In the genomic region with DNA sequence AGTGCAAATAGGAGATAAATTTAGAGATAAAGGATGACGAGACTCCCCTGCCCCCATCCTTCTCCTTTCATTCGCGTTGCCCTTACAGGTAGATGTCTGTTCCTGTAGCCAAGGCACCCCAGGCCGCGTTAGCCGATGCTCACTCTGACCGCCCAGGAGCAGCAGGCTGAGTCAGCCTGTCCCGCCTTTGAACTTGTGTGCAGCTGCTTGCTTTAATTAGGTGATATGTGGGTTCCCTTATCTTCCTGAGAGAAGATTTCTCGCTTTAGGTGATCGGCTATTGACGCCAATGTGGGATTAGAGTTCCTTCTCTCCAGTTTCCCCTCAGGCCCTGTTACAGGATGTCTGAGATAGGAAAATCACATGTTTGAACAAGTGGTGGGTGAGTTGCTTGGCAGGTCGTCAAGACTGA, we compare ENCODE assay signal across 1 cellular context.
TF ChIP-seq lines count a peak whose summit lies in the region.

No MANE protein-coding gene starts in this region.

TF ChIP-seq in K562, 482 proteins besides CTCF, POLR2A, EP300 and RAD21 (continued from another document):
- TF ChIP-seq, protein P1, sequence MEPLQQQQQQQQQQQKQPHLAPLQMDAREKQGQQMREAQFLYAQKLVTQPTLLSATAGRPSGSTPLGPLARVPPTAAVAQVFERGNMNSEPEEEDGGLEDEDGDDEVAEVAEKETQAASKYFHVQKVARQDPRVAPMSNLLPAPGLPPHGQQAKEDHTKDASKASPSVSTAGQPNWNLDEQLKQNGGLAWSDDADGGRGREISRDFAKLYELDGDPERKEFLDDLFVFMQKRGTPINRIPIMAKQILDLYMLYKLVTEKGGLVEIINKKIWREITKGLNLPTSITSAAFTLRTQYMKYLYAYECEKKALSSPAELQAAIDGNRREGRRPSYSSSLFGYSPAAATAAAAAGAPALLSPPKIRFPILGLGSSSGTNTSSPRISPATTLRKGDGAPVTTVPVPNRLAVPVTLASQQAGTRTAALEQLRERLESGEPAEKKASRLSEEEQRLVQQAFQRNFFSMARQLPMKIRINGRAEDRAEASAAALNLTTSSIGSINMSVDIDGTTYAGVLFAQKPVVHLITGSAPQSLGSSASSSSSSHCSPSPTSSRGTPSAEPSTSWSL (CRISPR knock-in tag; IDR thresholded peaks at IDR 0.05; ENCODE audit: borderline replicate concordance), result no peak
- TF ChIP-seq IFI16 (CRISPR knock-in tag; IDR thresholded peaks at IDR 0.05), result no peak
- TF ChIP-seq, protein P2, sequence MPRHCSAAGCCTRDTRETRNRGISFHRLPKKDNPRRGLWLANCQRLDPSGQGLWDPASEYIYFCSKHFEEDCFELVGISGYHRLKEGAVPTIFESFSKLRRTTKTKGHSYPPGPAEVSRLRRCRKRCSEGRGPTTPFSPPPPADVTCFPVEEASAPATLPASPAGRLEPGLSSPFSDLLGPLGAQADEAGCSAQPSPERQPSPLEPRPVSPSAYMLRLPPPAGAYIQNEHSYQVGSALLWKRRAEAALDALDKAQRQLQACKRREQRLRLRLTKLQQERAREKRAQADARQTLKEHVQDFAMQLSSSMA (CRISPR knock-in tag; IDR thresholded peaks at IDR 0.05), result no peak
- TF ChIP-seq, protein P3, sequence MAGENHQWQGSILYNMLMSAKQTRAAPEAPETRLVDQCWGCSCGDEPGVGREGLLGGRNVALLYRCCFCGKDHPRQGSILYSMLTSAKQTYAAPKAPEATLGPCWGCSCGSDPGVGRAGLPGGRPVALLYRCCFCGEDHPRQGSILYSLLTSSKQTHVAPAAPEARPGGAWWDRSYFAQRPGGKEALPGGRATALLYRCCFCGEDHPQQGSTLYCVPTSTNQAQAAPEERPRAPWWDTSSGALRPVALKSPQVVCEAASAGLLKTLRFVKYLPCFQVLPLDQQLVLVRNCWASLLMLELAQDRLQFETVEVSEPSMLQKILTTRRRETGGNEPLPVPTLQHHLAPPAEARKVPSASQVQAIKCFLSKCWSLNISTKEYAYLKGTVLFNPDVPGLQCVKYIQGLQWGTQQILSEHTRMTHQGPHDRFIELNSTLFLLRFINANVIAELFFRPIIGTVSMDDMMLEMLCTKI (IDR thresholded peaks at IDR 0.05; ENCODE audit: partially characterized antibody), result no peak
- TF ChIP-seq NFIC (IDR thresholded peaks at IDR 0.05), result no peak
- TF ChIP-seq MCM7 (IDR thresholded peaks at IDR 0.05), result no peak
- no peak for TF ChIP-seq BRCA1 (IDR thresholded peaks at IDR 0.05)
- TF ChIP-seq BRCA1 (CRISPR knock-in tag; IDR thresholded peaks at IDR 0.05), result no peak
- peak in 1 of 2 experiments; percentile 65; a peak in 2 of 4 replicates for TF ChIP-seq HDAC1 (IDR thresholded peaks at IDR 0.05)
- TF ChIP-seq TCF7L2 (IDR thresholded peaks at IDR 0.05; ENCODE audit: low read depth, low read length), result no peak; the same call in 1 of the 2 replicates
- TF ChIP-seq NCOR1 (IDR thresholded peaks at IDR 0.05), result peak; percentile 22; the same call in 1 of the 2 replicates
- TF ChIP-seq ZNF780A (CRISPR knock-in tag; IDR thresholded peaks at IDR 0.05), result no peak
- TF ChIP-seq, protein P4, sequence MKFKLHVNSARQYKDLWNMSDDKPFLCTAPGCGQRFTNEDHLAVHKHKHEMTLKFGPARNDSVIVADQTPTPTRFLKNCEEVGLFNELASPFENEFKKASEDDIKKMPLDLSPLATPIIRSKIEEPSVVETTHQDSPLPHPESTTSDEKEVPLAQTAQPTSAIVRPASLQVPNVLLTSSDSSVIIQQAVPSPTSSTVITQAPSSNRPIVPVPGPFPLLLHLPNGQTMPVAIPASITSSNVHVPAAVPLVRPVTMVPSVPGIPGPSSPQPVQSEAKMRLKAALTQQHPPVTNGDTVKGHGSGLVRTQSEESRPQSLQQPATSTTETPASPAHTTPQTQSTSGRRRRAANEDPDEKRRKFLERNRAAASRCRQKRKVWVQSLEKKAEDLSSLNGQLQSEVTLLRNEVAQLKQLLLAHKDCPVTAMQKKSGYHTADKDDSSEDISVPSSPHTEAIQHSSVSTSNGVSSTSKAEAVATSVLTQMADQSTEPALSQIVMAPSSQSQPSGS (CRISPR knock-in tag; IDR thresholded peaks at IDR 0.05), result no peak
- no peak for TF ChIP-seq HNRNPK (IDR thresholded peaks at IDR 0.05; ENCODE audit: low read depth, low read length, poor library complexity, severe bottlenecking)
- TF ChIP-seq, protein P5, sequence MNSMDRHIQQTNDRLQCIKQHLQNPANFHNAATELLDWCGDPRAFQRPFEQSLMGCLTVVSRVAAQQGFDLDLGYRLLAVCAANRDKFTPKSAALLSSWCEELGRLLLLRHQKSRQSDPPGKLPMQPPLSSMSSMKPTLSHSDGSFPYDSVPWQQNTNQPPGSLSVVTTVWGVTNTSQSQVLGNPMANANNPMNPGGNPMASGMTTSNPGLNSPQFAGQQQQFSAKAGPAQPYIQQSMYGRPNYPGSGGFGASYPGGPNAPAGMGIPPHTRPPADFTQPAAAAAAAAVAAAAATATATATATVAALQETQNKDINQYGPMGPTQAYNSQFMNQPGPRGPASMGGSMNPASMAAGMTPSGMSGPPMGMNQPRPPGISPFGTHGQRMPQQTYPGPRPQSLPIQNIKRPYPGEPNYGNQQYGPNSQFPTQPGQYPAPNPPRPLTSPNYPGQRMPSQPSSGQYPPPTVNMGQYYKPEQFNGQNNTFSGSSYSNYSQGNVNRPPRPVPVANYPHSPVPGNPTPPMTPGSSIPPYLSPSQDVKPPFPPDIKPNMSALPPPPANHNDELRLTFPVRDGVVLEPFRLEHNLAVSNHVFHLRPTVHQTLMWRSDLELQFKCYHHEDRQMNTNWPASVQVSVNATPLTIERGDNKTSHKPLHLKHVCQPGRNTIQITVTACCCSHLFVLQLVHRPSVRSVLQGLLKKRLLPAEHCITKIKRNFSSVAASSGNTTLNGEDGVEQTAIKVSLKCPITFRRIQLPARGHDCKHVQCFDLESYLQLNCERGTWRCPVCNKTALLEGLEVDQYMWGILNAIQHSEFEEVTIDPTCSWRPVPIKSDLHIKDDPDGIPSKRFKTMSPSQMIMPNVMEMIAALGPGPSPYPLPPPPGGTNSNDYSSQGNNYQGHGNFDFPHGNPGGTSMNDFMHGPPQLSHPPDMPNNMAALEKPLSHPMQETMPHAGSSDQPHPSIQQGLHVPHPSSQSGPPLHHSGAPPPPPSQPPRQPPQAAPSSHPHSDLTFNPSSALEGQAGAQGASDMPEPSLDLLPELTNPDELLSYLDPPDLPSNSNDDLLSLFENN (IDR thresholded peaks at IDR 0.05; ENCODE audit: low read depth in 2 of 2, low read length in 2 of 2), result no peak
- TF ChIP-seq PCBP1 (IDR thresholded peaks at IDR 0.05; ENCODE audit: low read depth, low read length, poor library complexity, severe bottlenecking), result no peak
- no peak for TF ChIP-seq GTF2A2 (tag; IDR thresholded peaks at IDR 0.05)
- no peak for TF ChIP-seq HSF4 (CRISPR knock-in tag; IDR thresholded peaks at IDR 0.05; ENCODE audit: borderline replicate concordance)
- no peak for TF ChIP-seq ZNF224 (CRISPR knock-in tag; IDR thresholded peaks at IDR 0.05)
- TF ChIP-seq, protein P6, sequence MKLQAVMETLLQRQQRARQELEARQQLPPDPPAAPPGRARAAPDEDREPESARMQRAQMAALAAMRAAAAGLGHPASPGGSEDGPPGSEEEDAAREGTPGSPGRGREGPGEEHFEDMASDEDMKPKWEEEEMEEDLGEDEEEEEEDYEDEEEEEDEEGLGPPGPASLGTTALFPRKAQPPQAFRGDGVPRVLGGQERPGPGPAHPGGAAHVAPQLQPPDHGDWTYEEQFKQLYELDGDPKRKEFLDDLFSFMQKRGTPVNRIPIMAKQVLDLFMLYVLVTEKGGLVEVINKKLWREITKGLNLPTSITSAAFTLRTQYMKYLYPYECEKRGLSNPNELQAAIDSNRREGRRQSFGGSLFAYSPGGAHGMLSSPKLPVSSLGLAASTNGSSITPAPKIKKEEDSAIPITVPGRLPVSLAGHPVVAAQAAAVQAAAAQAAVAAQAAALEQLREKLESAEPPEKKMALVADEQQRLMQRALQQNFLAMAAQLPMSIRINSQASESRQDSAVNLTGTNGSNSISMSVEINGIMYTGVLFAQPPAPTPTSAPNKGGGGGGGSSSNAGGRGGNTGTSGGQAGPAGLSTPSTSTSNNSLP (IDR thresholded peaks at IDR 0.05; ENCODE audit: borderline replicate concordance, low read depth, low read length), result no peak
- TF ChIP-seq STAT5B (CRISPR knock-in tag; IDR thresholded peaks at IDR 0.05), result no peak
- TF ChIP-seq, protein P7, sequence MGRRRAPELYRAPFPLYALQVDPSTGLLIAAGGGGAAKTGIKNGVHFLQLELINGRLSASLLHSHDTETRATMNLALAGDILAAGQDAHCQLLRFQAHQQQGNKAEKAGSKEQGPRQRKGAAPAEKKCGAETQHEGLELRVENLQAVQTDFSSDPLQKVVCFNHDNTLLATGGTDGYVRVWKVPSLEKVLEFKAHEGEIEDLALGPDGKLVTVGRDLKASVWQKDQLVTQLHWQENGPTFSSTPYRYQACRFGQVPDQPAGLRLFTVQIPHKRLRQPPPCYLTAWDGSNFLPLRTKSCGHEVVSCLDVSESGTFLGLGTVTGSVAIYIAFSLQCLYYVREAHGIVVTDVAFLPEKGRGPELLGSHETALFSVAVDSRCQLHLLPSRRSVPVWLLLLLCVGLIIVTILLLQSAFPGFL (CRISPR knock-in tag; IDR thresholded peaks at IDR 0.05), result no peak
- TF ChIP-seq SMAD1 (IDR thresholded peaks at IDR 0.05; ENCODE audit: low read depth, low read length, partially characterized antibody), result no peak
- no peak for TF ChIP-seq ZFP1 (CRISPR knock-in tag; IDR thresholded peaks at IDR 0.05)
- no peak for TF ChIP-seq PHF8 (IDR thresholded peaks at IDR 0.05; ENCODE audit: borderline replicate concordance, low read length)
- TF ChIP-seq, protein P8, sequence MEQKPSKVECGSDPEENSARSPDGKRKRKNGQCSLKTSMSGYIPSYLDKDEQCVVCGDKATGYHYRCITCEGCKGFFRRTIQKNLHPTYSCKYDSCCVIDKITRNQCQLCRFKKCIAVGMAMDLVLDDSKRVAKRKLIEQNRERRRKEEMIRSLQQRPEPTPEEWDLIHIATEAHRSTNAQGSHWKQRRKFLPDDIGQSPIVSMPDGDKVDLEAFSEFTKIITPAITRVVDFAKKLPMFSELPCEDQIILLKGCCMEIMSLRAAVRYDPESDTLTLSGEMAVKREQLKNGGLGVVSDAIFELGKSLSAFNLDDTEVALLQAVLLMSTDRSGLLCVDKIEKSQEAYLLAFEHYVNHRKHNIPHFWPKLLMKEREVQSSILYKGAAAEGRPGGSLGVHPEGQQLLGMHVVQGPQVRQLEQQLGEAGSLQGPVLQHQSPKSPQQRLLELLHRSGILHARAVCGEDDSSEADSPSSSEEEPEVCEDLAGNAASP (IDR thresholded peaks at IDR 0.05), result no peak
- TF ChIP-seq ZNF12 (CRISPR knock-in tag; IDR thresholded peaks at IDR 0.05), result no peak
- 0 out of 2 replicates have a peak, but pooled peaks have one; percentile 12 for TF ChIP-seq ATF7 (IDR thresholded peaks at IDR 0.05)
- TF ChIP-seq, protein P9, sequence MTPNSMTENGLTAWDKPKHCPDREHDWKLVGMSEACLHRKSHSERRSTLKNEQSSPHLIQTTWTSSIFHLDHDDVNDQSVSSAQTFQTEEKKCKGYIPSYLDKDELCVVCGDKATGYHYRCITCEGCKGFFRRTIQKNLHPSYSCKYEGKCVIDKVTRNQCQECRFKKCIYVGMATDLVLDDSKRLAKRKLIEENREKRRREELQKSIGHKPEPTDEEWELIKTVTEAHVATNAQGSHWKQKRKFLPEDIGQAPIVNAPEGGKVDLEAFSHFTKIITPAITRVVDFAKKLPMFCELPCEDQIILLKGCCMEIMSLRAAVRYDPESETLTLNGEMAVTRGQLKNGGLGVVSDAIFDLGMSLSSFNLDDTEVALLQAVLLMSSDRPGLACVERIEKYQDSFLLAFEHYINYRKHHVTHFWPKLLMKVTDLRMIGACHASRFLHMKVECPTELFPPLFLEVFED (CRISPR knock-in tag; conservative IDR thresholded peaks at IDR 0.05), result no peak
- no peak for TF ChIP-seq OTX1 (CRISPR knock-in tag; IDR thresholded peaks at IDR 0.05)
- TF ChIP-seq, protein P10, sequence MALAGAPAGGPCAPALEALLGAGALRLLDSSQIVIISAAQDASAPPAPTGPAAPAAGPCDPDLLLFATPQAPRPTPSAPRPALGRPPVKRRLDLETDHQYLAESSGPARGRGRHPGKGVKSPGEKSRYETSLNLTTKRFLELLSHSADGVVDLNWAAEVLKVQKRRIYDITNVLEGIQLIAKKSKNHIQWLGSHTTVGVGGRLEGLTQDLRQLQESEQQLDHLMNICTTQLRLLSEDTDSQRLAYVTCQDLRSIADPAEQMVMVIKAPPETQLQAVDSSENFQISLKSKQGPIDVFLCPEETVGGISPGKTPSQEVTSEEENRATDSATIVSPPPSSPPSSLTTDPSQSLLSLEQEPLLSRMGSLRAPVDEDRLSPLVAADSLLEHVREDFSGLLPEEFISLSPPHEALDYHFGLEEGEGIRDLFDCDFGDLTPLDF (CRISPR knock-in tag; IDR thresholded peaks at IDR 0.05), result no peak
- TF ChIP-seq, protein P11, sequence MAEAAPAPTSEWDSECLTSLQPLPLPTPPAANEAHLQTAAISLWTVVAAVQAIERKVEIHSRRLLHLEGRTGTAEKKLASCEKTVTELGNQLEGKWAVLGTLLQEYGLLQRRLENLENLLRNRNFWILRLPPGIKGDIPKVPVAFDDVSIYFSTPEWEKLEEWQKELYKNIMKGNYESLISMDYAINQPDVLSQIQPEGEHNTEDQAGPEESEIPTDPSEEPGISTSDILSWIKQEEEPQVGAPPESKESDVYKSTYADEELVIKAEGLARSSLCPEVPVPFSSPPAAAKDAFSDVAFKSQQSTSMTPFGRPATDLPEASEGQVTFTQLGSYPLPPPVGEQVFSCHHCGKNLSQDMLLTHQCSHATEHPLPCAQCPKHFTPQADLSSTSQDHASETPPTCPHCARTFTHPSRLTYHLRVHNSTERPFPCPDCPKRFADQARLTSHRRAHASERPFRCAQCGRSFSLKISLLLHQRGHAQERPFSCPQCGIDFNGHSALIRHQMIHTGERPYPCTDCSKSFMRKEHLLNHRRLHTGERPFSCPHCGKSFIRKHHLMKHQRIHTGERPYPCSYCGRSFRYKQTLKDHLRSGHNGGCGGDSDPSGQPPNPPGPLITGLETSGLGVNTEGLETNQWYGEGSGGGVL (CRISPR knock-in tag; IDR thresholded peaks at IDR 0.05), result no peak
- TF ChIP-seq, protein P12, sequence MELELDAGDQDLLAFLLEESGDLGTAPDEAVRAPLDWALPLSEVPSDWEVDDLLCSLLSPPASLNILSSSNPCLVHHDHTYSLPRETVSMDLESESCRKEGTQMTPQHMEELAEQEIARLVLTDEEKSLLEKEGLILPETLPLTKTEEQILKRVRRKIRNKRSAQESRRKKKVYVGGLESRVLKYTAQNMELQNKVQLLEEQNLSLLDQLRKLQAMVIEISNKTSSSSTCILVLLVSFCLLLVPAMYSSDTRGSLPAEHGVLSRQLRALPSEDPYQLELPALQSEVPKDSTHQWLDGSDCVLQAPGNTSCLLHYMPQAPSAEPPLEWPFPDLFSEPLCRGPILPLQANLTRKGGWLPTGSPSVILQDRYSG (tag; conservative IDR thresholded peaks at IDR 0.05; ENCODE audit: low read depth), result no peak
- TF ChIP-seq ZNF717 (CRISPR knock-in tag; IDR thresholded peaks at IDR 0.05), result no peak
- TF ChIP-seq FOS (IDR thresholded peaks at IDR 0.05; ENCODE audit: extremely low read depth, insufficient read length), result no peak
- TF ChIP-seq SRSF7 (optimal IDR thresholded peaks at IDR 0.05; ENCODE audit: low read depth, low read length), result no peak
- no peak for TF ChIP-seq SLC30A9 (CRISPR knock-in tag; IDR thresholded peaks at IDR 0.05)
- no peak for TF ChIP-seq ZNF133 (CRISPR knock-in tag; IDR thresholded peaks at IDR 0.05)
- TF ChIP-seq ZBED1 (IDR thresholded peaks at IDR 0.05), result no peak
- no peak for TF ChIP-seq MAFF (IDR thresholded peaks at IDR 0.05; ENCODE audit: low read length)
- TF ChIP-seq, protein P13, sequence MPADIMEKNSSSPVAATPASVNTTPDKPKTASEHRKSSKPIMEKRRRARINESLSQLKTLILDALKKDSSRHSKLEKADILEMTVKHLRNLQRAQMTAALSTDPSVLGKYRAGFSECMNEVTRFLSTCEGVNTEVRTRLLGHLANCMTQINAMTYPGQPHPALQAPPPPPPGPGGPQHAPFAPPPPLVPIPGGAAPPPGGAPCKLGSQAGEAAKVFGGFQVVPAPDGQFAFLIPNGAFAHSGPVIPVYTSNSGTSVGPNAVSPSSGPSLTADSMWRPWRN (IDR thresholded peaks at IDR 0.05; ENCODE audit: low read depth), result no peak
- TF ChIP-seq TRIM24 (IDR thresholded peaks at IDR 0.05), result 0 out of 4 replicates have a peak, but pooled peaks of 1 of the 2 experiments have one; percentile 27
- TF ChIP-seq TEAD2 (tag; IDR thresholded peaks at IDR 0.05), result no peak
